In genomic region chr10:52779541-52780390, GRCh38 we compare ENCODE assay signal across 7 cellular contexts.
DNase-seq lines count a peak whose midpoint lies in the region; ATAC-seq and TF ChIP-seq lines count a peak whose summit lies in the region.

No MANE protein-coding gene starts in this region.

- no peaks in the 10 kb centered on the region for H3K4me1 ChIP-seq in RWPE2 (ENCODE audit: insufficient read depth, poor library complexity, severe bottlenecking)

- H3K9me3 ChIP-seq in RWPE2 (ENCODE audit: severe bottlenecking), result no peaks in the 10 kb centered on the region

- ATAC-seq in HG03460 (IDR thresholded peaks at IDR 0.05; ENCODE audit: unreplicated experiment) (peak; percentile 95), RWPE2 (ENCODE audit: low read depth) (peak; percentile 83)

- H3K27me3 ChIP-seq in RWPE2 (ENCODE audit: insufficient read depth, poor library complexity, severe bottlenecking), result no peaks in the 10 kb centered on the region

- DNase-seq in GM10266 (ENCODE audit: extremely low spot score) (peak; percentile 81), GM20000 (ENCODE audit: low spot score) (peak; percentile 82), RWPE2 (ENCODE audit: low spot score) (no peak), cardiac fibroblast (ENCODE audit: low read depth in 2 of 2) (peak; percentile 65 to 76), kidney glomerular epithelial cell (lab: John Stamatoyannopoulos, UW) (peak; percentile 25)
- DNase-seq in stimulated activated CD8-positive, alpha-beta memory T cell treated with anti-CD3 and anti-CD28 coated beads, Interleukin-4, amount 100 ng/mL, for 24 hours (ENCODE audit: low read depth), result peak; percentile 8

- no peaks in the 10 kb centered on the region for H3K36me3 ChIP-seq in RWPE2 (ENCODE audit: low read depth)

- no peak overlapping the region for H3K27ac ChIP-seq in RWPE2 (ENCODE audit: poor library complexity, severe bottlenecking)

- TF ChIP-seq CTCF in GM10266 (IDR thresholded peaks at IDR 0.05; ENCODE audit: control insufficient read depth, insufficient read depth, low read depth, missing control alignments) (peak; percentile 94), GM20000 (IDR thresholded peaks at IDR 0.05; ENCODE audit: extremely low read depth, missing control alignments) (peak; percentile 71), RWPE2 (IDR thresholded peaks at IDR 0.05; ENCODE audit: poor library complexity, severe bottlenecking) (peak; percentile 89), cardiac fibroblast (IDR thresholded peaks at IDR 0.05; ENCODE audit: low read depth, low read length) (peak; percentile 94)

- no peak overlapping the region for H3K4me3 ChIP-seq in RWPE2 (ENCODE audit: severe bottlenecking)
- H3K4me3 ChIP-seq in cardiac fibroblast (replicated peaks in 1 of 2; ENCODE audit: low read depth in 2 of 2, low read length in 2 of 2), result no peak overlapping the region
